33 cellular contexts compared by ENCODE assay signal in the genomic region with DNA sequence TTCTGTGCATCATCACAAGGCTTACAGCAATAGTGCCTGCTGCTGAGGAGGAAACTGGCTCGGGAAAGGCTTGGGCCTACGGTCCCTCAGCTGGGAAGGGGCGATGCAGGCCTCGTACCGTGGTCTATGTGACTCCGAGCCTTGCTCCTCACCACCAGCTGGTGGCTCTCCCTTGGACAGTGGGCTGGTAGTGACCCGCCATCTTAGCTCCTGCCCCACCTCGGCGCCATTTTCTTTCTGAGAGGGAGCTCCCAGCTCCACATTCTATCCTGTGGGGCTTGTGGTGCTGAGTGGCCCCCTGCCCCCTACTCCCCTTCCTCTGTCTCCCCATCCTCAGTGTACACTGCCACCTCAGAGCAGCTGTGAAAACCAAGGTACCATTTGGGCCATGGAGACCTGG.
"Had no signal": no experiment of that assay in that cellular context is flagged by ENCODE, and none has a peak within 500 bp of the region (broad histone marks: within the 10 kb centered on the region; RNA-seq: fewer than 3 reads in every experiment).

No MANE protein-coding gene starts in this region.

- H3K4me1 ChIP-seq: adrenal gland, body of pancreas, breast epithelium had no signal

- H3K36me3 ChIP-seq: brain microvascular endothelial cell, breast epithelium had no signal

- ATAC-seq: activated CD8-positive, alpha-beta T cell treated with anti-CD3 and anti-CD28 coated beads for 36 hours; activated naive CD4-positive, alpha-beta T cell treated with anti-CD3 and anti-CD28 coated beads, Interleukin-2, amount 50 U/mL, for 72 hours; activated T-cell treated with anti-CD3 and anti-CD28 coated beads, Interleukin-2, amount 50 U/mL, for 4 hours; activated T-cell treated with anti-CD3 and anti-CD28 coated beads, Interleukin-2, amount 50 U/mL, for 72 hours; activated T-helper 17 cell treated with anti-CD3 and anti-CD28 coated beads, Interleukin-2, amount 50 U/mL, for 72 hours; body of pancreas had no signal

- H3K4me3 ChIP-seq: adrenal gland, body of pancreas, breast epithelium had no signal

- FAIRE-seq: astrocyte, TTC549 had no signal

- DNase-seq: activated B cell treated with CpG ODN at 0.5 μM for 24 hours; activated CD4-positive, alpha-beta memory T cell treated with anti-CD3 and anti-CD28 coated beads for 36 hours; activated CD4-positive, alpha-beta T cell treated with anti-CD3 and anti-CD28 coated beads for 4 hours; activated CD4-positive, alpha-beta T cell treated with anti-CD3 and anti-CD28 coated beads, Interleukin-2, amount 10 ng/mL, durations not matched to agents 24 days and 14 days; activated CD4-positive, alpha-beta T cell treated with anti-CD3 and anti-CD28 coated beads, Interleukin-2, amount 50 U/mL, for 1 hour; activated CD4-positive, alpha-beta T cell treated with anti-CD3 and anti-CD28 coated beads, Interleukin-2, amount 50 U/mL, for 4 hours; activated CD4-positive, CD25-positive, alpha-beta regulatory T cell treated with anti-CD3 and anti-CD28 coated beads, Interleukin-2, amount 50 U/mL, for 72 hours; activated CD8-positive, alpha-beta memory T cell treated with anti-CD3 and anti-CD28 coated beads, Interleukin-2, amount 50 U/mL, for 4 hours; activated CD8-positive, alpha-beta T cell treated with anti-CD3 and anti-CD28 coated beads for 36 hours; activated effector memory CD4-positive, alpha-beta T cell treated with anti-CD3 and anti-CD28 coated beads, Interleukin-2, amount 50 U/mL, for 16 hours; activated gamma-delta T cell treated with Interleukin-2 at 50 U/mL for 16 hours; activated naive CD4-positive, alpha-beta T cell; activated naive CD4-positive, alpha-beta T cell treated with anti-CD3 and anti-CD28 coated beads for 36 hours; activated naive CD4-positive, alpha-beta T cell treated with anti-CD3 and anti-CD28 coated beads, Interleukin-2, amount 50 U/mL, for 16 hours; activated naive CD8-positive, alpha-beta T cell treated with anti-CD3 and anti-CD28 coated beads for 36 hours; activated T-cell treated with anti-CD3 and anti-CD28 coated beads for 4 hours; activated T-cell treated with anti-CD3 and anti-CD28 coated beads, Interleukin-2, amount 50 U/mL, for 1 hour; activated T-cell treated with anti-CD3 and anti-CD28 coated beads, Interleukin-2, amount 50 U/mL, for 4 hours; activated T-cell treated with anti-CD3 and anti-CD28 coated beads, Interleukin-2, amount 50 U/mL, for 72 hours; adrenal gland; amniotic stem cell; aorta; body of pancreas; brain microvascular endothelial cell; central memory CD4-positive, alpha-beta T cell; T-helper 2 cell; T-helper 9 cell had no signal

- H3K27me3 ChIP-seq: adrenal gland, body of pancreas, brain microvascular endothelial cell, breast epithelium had no signal

- H3K9me3 ChIP-seq: adrenal gland, body of pancreas had no signal

- H3K27ac ChIP-seq: adrenal gland, body of pancreas, brain microvascular endothelial cell, breast epithelium, VCaP had no signal
